16 cellular contexts compared by ENCODE assay signal in the genomic region with DNA sequence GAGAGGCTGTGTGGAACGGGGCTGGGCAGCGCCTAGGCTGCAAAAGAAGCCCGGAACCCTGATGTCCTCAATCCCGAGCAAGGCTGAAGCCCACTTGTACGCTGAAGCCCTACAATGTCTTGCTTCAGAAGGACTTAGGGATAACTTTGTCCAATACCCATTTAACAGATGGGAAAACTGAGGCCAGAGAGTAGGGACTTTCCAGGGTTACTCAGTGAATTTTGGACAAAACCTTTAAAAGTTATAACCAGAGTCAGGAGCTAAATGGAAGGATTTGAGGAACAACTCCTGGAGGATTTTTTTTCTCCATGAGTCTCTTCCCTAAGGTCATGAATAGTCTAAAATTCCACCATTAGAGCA.
A peak's percentile ranks its signal among the peaks of the same experiment; 100 is the strongest.
DNase-seq lines count a peak whose midpoint lies in the region; ATAC-seq and TF ChIP-seq lines count a peak whose summit lies in the region.
"Had no signal": no experiment of that assay in that cellular context is flagged by ENCODE, and none has a peak within 500 bp of the region (broad histone marks: within the 10 kb centered on the region; RNA-seq: fewer than 3 reads in every experiment).

No MANE protein-coding gene starts in this region.

- no peak overlapping the region for H3K4ac ChIP-seq in neuronal stem cell (ENCODE audit: low read length)

- H3K36me3 ChIP-seq in neuronal stem cell (replicated peaks in 1 of 2; ENCODE audit: control insufficient read depth in 2 of 2, insufficient read depth in 2 of 2, low read length in 2 of 2) (no peaks in the 10 kb centered on the region), tibial artery (no peaks in the 10 kb centered on the region)
- H3K36me3 ChIP-seq: HAP-1 had no signal

- no peak overlapping the region for H4K91ac ChIP-seq in neuronal stem cell (ENCODE audit: low read depth, low read length, poor library complexity)

- TF ChIP-seq CTCF in coronary artery (IDR thresholded peaks at IDR 0.05) (no peak), tibial artery (IDR thresholded peaks at IDR 0.05) (no peak), endothelial cell (IDR thresholded peaks at IDR 0.05; ENCODE audit: unreplicated experiment) (no peak)

- H3K4me1 Mint-ChIP-seq in stimulated activated effector memory CD8-positive, alpha-beta T cell treated with anti-CD3 and anti-CD28 coated beads, Interleukin-12 subunit alpha, Interleukin-12 subunit beta, amount 100 ng/mL, for 72 hours, result no peaks in the 10 kb centered on the region
- no peaks in the 10 kb centered on the region for H3K4me1 Mint-ChIP-seq in endothelial cell (ENCODE audit: unreplicated experiment)
- H3K4me1 Mint-ChIP-seq: CD4-positive, alpha-beta memory T cell had no signal

- H3K9me3 ChIP-seq in neuronal stem cell (replicated peaks in 1 of 2; ENCODE audit: control insufficient read depth in 2 of 2, insufficient read depth in 1 of 2, low read depth in 1 of 2, low read length in 2 of 2), result no peaks in the 10 kb centered on the region
- no peaks in the 10 kb centered on the region for H3K9me3 ChIP-seq in tibial artery
- H3K9me3 ChIP-seq: HAP-1 had no signal

- H3K4me3 ChIP-seq in coronary artery (peak overlapping the region; percentile 46), neuronal stem cell (ENCODE audit: low read length in 2 of 2) (no peak overlapping the region), tibial artery (peak overlapping the region; percentile 25 to 35)
- H3K4me3 ChIP-seq: GM23248, HAP-1 had no signal

- no peak overlapping the region for H2AK5ac ChIP-seq in neuronal stem cell (ENCODE audit: low read depth, low read length)

- no peaks in the 10 kb centered on the region for H3K27me3 Mint-ChIP-seq in endothelial cell (ENCODE audit: unreplicated experiment)
- H3K27me3 Mint-ChIP-seq: CD4-positive, alpha-beta memory T cell had no signal

- H3K9ac ChIP-seq in neuronal stem cell (ENCODE audit: low read depth, low read length, poor library complexity), result no peak overlapping the region
- H3K9ac ChIP-seq: GM23248 had no signal

- H3K27ac ChIP-seq in coronary artery, result peak overlapping the region; percentile 39 to 42
- no peak overlapping the region for H3K27ac ChIP-seq in neuronal stem cell (replicated peaks; ENCODE audit: low read length)
- H3K27ac ChIP-seq in tibial artery, result peak overlapping the region; percentile 51 to 63
- H3K27ac ChIP-seq: GM23248 had no signal

- no peak overlapping the region for H3K14ac ChIP-seq in neuronal stem cell (ENCODE audit: low read length)

- no peak for ATAC-seq in stimulated activated effector memory CD8-positive, alpha-beta T cell treated with anti-CD3 and anti-CD28 coated beads, Interleukin-12 subunit alpha, Interleukin-12 subunit beta, amount 100 ng/mL, for 72 hours

- no peak overlapping the region for H2AFZ ChIP-seq in neuronal stem cell (ENCODE audit: low read length)
- H2AFZ ChIP-seq: GM23248 had no signal

- no CpG with 5 or more reads among the region's 5 CpGs for WGBS in neuronal stem cell (ENCODE audit: extremely low coverage in 2 of 2, insufficient read length in 2 of 2, insufficient replicate concordance in 1 of 2), 2 donors

- H3K27me3 ChIP-seq in neuronal stem cell (ENCODE audit: control insufficient read depth in 3 of 3, insufficient read depth in 3 of 3, low read depth in 1 of 3, low read length in 3 of 3) (no peaks in the 10 kb centered on the region), tibial artery (no peaks in the 10 kb centered on the region)

- H3K4me1 ChIP-seq in neuronal stem cell (ENCODE audit: control insufficient read depth in 2 of 2, insufficient read depth in 1 of 2, low read depth in 1 of 2, low read length in 2 of 2) (no peaks in the 10 kb centered on the region), tibial artery (peaks cover 0 to 6% (median 3%) of the 10 kb centered on the region in 4 donors)
- H3K4me1 ChIP-seq: HAP-1 had no signal

- H2BK120ac ChIP-seq in neuronal stem cell (ENCODE audit: low read depth, low read length), result no peak overlapping the region

- peaks cover 4% of the 10 kb centered on the region for H3K9me3 Mint-ChIP-seq in stimulated activated effector memory CD8-positive, alpha-beta T cell treated with anti-CD3 and anti-CD28 coated beads, Interleukin-12 subunit alpha, Interleukin-12 subunit beta, amount 100 ng/mL, for 72 hours
- H3K9me3 Mint-ChIP-seq in endothelial cell (ENCODE audit: unreplicated experiment), result no peaks in the 10 kb centered on the region

- no peak overlapping the region for H3K23ac ChIP-seq in neuronal stem cell (ENCODE audit: low read depth, low read length, poor library complexity)

- no peak for DNase-seq in coronary artery (ENCODE audit: low spot score)
- no peak for DNase-seq in neuronal stem cell (ENCODE audit: low spot score)
- DNase-seq in tibial artery, result no peak
- no peak for DNase-seq in NCI-H748 (lab: John Stamatoyannopoulos, UW; ENCODE audit: unreplicated experiment)
- no peak for DNase-seq in stimulated activated effector memory CD8-positive, alpha-beta T cell treated with anti-CD3 and anti-CD28 coated beads, Interleukin-12 subunit alpha, Interleukin-12 subunit beta, amount 100 ng/mL, for 72 hours (ENCODE audit: low spot score in 2 of 2)
- no peak for DNase-seq in endothelial cell (ENCODE audit: low spot score)
- DNase-seq: C1 segment of cervical spinal cord; Calu3; CD4-positive, alpha-beta memory T cell; COR-L47; DMS53; DMS79 treated with DMSO at 0.1 percent for 48 hours; GF-D8; GM23248; HFFc6 had no signal

- H3K27ac Mint-ChIP-seq in stimulated activated effector memory CD8-positive, alpha-beta T cell treated with anti-CD3 and anti-CD28 coated beads, Interleukin-12 subunit alpha, Interleukin-12 subunit beta, amount 100 ng/mL, for 72 hours, result no peak overlapping the region
- H3K27ac Mint-ChIP-seq in endothelial cell (ENCODE audit: unreplicated experiment), result no peak overlapping the region
- H3K27ac Mint-ChIP-seq: CD4-positive, alpha-beta memory T cell; HFFc6 had no signal

- H2BK12ac ChIP-seq in neuronal stem cell (ENCODE audit: low read length), result no peak overlapping the region

- H3K4me2 ChIP-seq in neuronal stem cell (ENCODE audit: insufficient read depth, low read length, poor library complexity, severe bottlenecking), result no peak overlapping the region

- H3K79me1 ChIP-seq in neuronal stem cell (ENCODE audit: low read depth, low read length), result no peaks in the 10 kb centered on the region

- H3K36me3 Mint-ChIP-seq in stimulated activated effector memory CD8-positive, alpha-beta T cell treated with anti-CD3 and anti-CD28 coated beads, Interleukin-12 subunit alpha, Interleukin-12 subunit beta, amount 100 ng/mL, for 72 hours, result no peaks in the 10 kb centered on the region
- H3K36me3 Mint-ChIP-seq in endothelial cell (ENCODE audit: low read depth, unreplicated experiment), result no peaks in the 10 kb centered on the region
- H3K36me3 Mint-ChIP-seq: CD4-positive, alpha-beta memory T cell had no signal

- H2BK5ac ChIP-seq in neuronal stem cell (ENCODE audit: low read length), result no peak overlapping the region

- peak overlapping the region; percentile 17 for H2BK15ac ChIP-seq in neuronal stem cell (ENCODE audit: low read length)

- H4K8ac ChIP-seq in neuronal stem cell (ENCODE audit: low read depth, low read length), result no peak overlapping the region

- H3K18ac ChIP-seq in neuronal stem cell (ENCODE audit: low read length), result no peak overlapping the region

- H3K4me3 Mint-ChIP-seq in stimulated activated effector memory CD8-positive, alpha-beta T cell treated with anti-CD3 and anti-CD28 coated beads, Interleukin-12 subunit alpha, Interleukin-12 subunit beta, amount 100 ng/mL, for 72 hours, result no peak overlapping the region
- H3K4me3 Mint-ChIP-seq in endothelial cell (ENCODE audit: unreplicated experiment), result no peak overlapping the region
- H3K4me3 Mint-ChIP-seq: CD4-positive, alpha-beta memory T cell; HFFc6 had no signal

- intact Hi-C loops in tibial artery (cut with DNase I; ENCODE audit: low total_unique reads), result no loop called here

Comparison
In these comparisons a context has a peak if more than half of its experiments do, and no peak if none do; other contexts are left out.
1. H3K4me3 ChIP-seq: peak in coronary artery (single experiment) and tibial artery (2 of 2); none in neuronal stem cell (0 of 2).